27 cellular contexts compared by ENCODE assay signal in the genomic region with DNA sequence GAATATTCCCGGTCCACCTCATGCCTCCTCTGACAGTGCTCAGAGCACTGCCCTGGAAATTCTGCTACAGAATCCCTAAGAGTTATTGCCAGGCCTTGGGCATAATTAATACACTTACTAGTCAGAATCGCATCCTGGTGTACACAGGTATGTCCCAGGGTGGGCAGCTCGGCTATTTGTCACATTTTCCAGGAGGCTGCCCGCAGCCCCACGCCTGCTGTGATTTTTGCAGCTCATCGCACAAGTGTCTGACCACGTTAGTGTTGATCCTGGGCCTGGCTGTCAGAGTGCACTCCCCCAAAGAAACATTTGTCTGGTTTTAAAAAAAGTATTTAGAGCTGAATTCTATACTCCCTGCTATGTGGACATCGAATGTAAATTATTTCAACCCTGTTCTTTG.
"Had no signal": no experiment of that assay in that cellular context is flagged by ENCODE, and none has a peak within 500 bp of the region (broad histone marks: within the 10 kb centered on the region; RNA-seq: fewer than 3 reads in every experiment).

No MANE protein-coding gene starts in this region.

- H3K27ac ChIP-seq: hepatocyte, left ventricle myocardium inferior, neutrophil, parathyroid adenoma, psoas muscle, right atrium auricular region, right lobe of liver, tibial nerve, uterus had no signal

- H3K9me3 ChIP-seq: mucosa of descending colon, neutrophil, psoas muscle, right lobe of liver, uterus had no signal

- ATAC-seq: mucosa of descending colon; naive thymus-derived CD4-positive, alpha-beta T cell; psoas muscle; right lobe of liver; stimulated activated memory B cell treated with anti-CD40 and anti-IgM and Interleukin-4, amounts not matched to agents 10 μg/mL and 1 μg/mL and 100 μg/mL, for 72 hours; stimulated activated naive CD8-positive, alpha-beta T cell treated with anti-CD3 and anti-CD28 coated beads, Interleukin-15, amount 100 ng/mL, for 72 hours had no signal

- H3K4me1 Mint-ChIP-seq: neural crest cell had no signal

- H3K4me3 Mint-ChIP-seq: mesothelial cell of epicardium; naive thymus-derived CD4-positive, alpha-beta T cell; nephron; neural crest cell; stimulated activated memory B cell treated with anti-CD40 and anti-IgM and Interleukin-4, amounts not matched to agents 10 μg/mL and 1 μg/mL and 100 μg/mL, for 72 hours; stimulated activated naive CD8-positive, alpha-beta T cell treated with anti-CD3 and anti-CD28 coated beads, Interleukin-15, amount 100 ng/mL, for 72 hours; type B pancreatic cell had no signal

- H3K27me3 ChIP-seq: hepatocyte, neutrophil, right atrium auricular region, right lobe of liver, tibial nerve, uterus had no signal

- DNase-seq: islet precursor cell; left ventricle myocardium inferior; mesendoderm; mucosa of descending colon; naive thymus-derived CD4-positive, alpha-beta T cell; occipital lobe; psoas muscle; right lobe of liver; stimulated activated CD4-positive, alpha-beta T cell treated with anti-CD3 and anti-CD28 coated beads, Interleukin-1b, Interleukin-23, amount 100 ng/mL, for 48 hours; stimulated activated CD4-positive, alpha-beta T cell treated with anti-CD3 and anti-CD28 coated beads, Interleukin-2, amount 100 ng/mL, for 48 hours; stimulated activated CD4-positive, alpha-beta T cell treated with anti-CD3 and anti-CD28 coated beads, Interleukin-4, amount 100 ng/mL, for 4 hours; stimulated activated CD8-positive, alpha-beta memory T cell treated with anti-CD3 and anti-CD28 coated beads, Interleukin-4, amount 100 ng/mL, for 48 hours; stimulated activated naive CD4-positive, alpha-beta T cell treated with Interleukin-2 at 50 U/mL for 16 hours; stimulated activated naive CD8-positive, alpha-beta T cell treated with anti-CD3 and anti-CD28 coated beads, Interleukin-15, amount 100 ng/mL, for 72 hours; uterus had no signal

- H3K36me3 Mint-ChIP-seq: mesothelial cell of epicardium, type B pancreatic cell had no signal

- H3K36me3 ChIP-seq: left ventricle myocardium inferior, neutrophil, right atrium auricular region, right lobe of liver, tibial nerve, uterus had no signal

- H3K9me3 Mint-ChIP-seq: mesothelial cell of epicardium; neural crest cell; stimulated activated memory B cell treated with anti-CD40 and anti-IgM and Interleukin-4, amounts not matched to agents 10 μg/mL and 1 μg/mL and 100 μg/mL, for 72 hours had no signal

- H3K4me3 ChIP-seq: hepatocyte, left ventricle myocardium inferior, lung, mucosa of descending colon, psoas muscle, right atrium auricular region, right lobe of liver, smooth muscle cell, tibial nerve, uterus had no signal

- H3K4me1 ChIP-seq: left ventricle myocardium inferior, psoas muscle, right atrium auricular region, tibial nerve, uterus had no signal

- H3K27me3 Mint-ChIP-seq: stimulated activated memory B cell treated with anti-CD40 and anti-IgM and Interleukin-4, amounts not matched to agents 10 μg/mL and 1 μg/mL and 100 μg/mL, for 72 hours; stimulated activated naive CD8-positive, alpha-beta T cell treated with anti-CD3 and anti-CD28 coated beads, Interleukin-15, amount 100 ng/mL, for 72 hours; type B pancreatic cell had no signal

- H3K27ac Mint-ChIP-seq: mesothelial cell of epicardium; stimulated activated memory B cell treated with anti-CD40 and anti-IgM and Interleukin-4, amounts not matched to agents 10 μg/mL and 1 μg/mL and 100 μg/mL, for 72 hours; stimulated activated naive CD8-positive, alpha-beta T cell treated with anti-CD3 and anti-CD28 coated beads, Interleukin-15, amount 100 ng/mL, for 72 hours; type B pancreatic cell had no signal
